Comparison of ENCODE assay signal across 19 cellular contexts in the genomic region with DNA sequence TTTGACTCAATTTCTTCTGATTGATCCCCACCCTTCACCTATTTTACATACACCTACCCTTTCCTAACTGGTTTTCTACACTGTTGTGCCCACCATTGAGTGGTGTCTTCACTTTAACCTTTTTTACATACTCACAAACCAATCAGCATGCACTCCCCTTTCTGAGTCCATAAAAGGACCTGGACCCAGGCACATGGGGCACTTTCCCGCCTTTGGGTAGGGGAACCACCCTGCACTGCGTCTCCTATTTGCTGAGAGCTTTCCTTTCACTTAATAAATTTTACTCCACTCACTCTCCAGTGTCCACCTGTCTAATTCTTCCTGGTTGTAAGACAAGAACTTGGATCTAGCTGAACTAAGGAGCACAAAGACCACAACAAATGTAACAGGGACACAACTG. TPM values are rescaled to one million over a fixed set of nuclear protein-coding genes. Genes with fewer than 3 reads are reported as not detected.
DNase-seq lines count a peak whose midpoint lies in the region; ATAC-seq, FAIRE-seq and TF ChIP-seq lines count a peak whose summit lies in the region.
"Had no signal": no experiment of that assay in that cellular context is flagged by ENCODE, and none has a peak within 500 bp of the region (broad histone marks: within the 10 kb centered on the region; RNA-seq: fewer than 3 reads in every experiment).

No MANE protein-coding gene starts in this region.

- H3K4ac ChIP-seq in H1 (replicated peaks; ENCODE audit: insufficient read length, low read depth, low read length), result no peak overlapping the region

- no peak overlapping the region for H3K23ac ChIP-seq in H1 (ENCODE audit: insufficient read length)

- no peak overlapping the region for H2BK20ac ChIP-seq in H1 (ENCODE audit: low read length)

- no peaks in the 10 kb centered on the region for H3K9me3 ChIP-seq in H1 (ENCODE audit: insufficient read depth in 2 of 2, low read depth in 1 of 2, low read length in 1 of 2)
- H3K9me3 ChIP-seq: BE2C had no signal

- CTCF ChIA-PET in H1 (lab: Charles Lee; ENCODE audit: partially characterized antibody), result interaction anchor here (1.3 kb wide), 1 partner anchor 29 kb away, joined by 3 read pairs; no protein-coding TSS in a partner anchor

- H3K27ac ChIP-seq in H1 (ENCODE audit: low read depth, low read length), result no peak overlapping the region
- H3K27ac ChIP-seq: HL-60 had no signal

- no peak overlapping the region for H2AK5ac ChIP-seq in H1 (ENCODE audit: low read depth, low read length)

- no peak overlapping the region for H4K91ac ChIP-seq in H1 (replicated peaks; ENCODE audit: insufficient read length, low read length)

- no peaks in the 10 kb centered on the region for H3K36me3 ChIP-seq in H1 (ENCODE audit: control insufficient read depth in 2 of 4, insufficient read depth in 4 of 4, low read length in 3 of 4)
- H3K36me3 ChIP-seq: BE2C had no signal

- no peak for TF ChIP-seq RAD21 in H1 (IDR thresholded peaks at IDR 0.05 in 1 of 2, conservative IDR thresholded peaks at IDR 0.05 in 1 of 2; ENCODE audit: low read depth in 2 of 2, low read length in 2 of 2)

- no peak overlapping the region for H2BK5ac ChIP-seq in H1 (ENCODE audit: low read depth, low read length)

- FAIRE-seq in H1 (lab: Jason Lieb, UNC), result no peak
- FAIRE-seq: A204.1 had no signal

- no peak overlapping the region for H2BK12ac ChIP-seq in H1 (ENCODE audit: low read depth, low read length)

- H3K4me1 ChIP-seq in H1 (replicated peaks in 1 of 4; ENCODE audit: control insufficient read depth in 3 of 4, insufficient read depth in 4 of 4, low read length in 3 of 4), result peaks cover 0 to 4% (median 2%) of the 10 kb centered on the region in 4 experiments; a peak in 2 of 7 replicates
- H3K4me1 ChIP-seq: BE2C had no signal

- ATAC-seq in HG03469 (IDR thresholded peaks at IDR 0.05; ENCODE audit: unreplicated experiment), result no peak
- no peak for ATAC-seq in activated CD4-positive, CD25-positive, alpha-beta regulatory T cell treated with anti-CD3 and anti-CD28 coated beads, Interleukin-2, amount 50 U/mL, for 24 hours
- ATAC-seq: GM23338, HCT116 had no signal

- TF ChIP-seq CTCF in H1 (IDR thresholded peaks at IDR 0.05; ENCODE audit: control extremely low read depth in 1 of 3, insufficient read depth in 1 of 3, low read depth in 1 of 3, low read length in 3 of 3), result no peak

- no peak overlapping the region for H4K8ac ChIP-seq in H1 (ENCODE audit: extremely low read depth, insufficient read depth, low read length)

- H4K5ac ChIP-seq in H1 (ENCODE audit: insufficient read length, low read depth, low read length), result no peak overlapping the region

- no peak for TF ChIP-seq POLR2A in H1 (IDR thresholded peaks at IDR 0.05; ENCODE audit: control extremely low read depth in 1 of 2, low read depth in 2 of 2, low read length in 2 of 2)

- no peaks in the 10 kb centered on the region for H3K79me1 ChIP-seq in H1 (ENCODE audit: low read depth, low read length)

- no peak overlapping the region for H3K4me3 ChIP-seq in H1 (ENCODE audit: extremely low read depth in 1 of 4, insufficient read depth in 2 of 4, low read depth in 3 of 4, low read length in 4 of 4)
- H3K4me3 ChIP-seq: GM23338 had no signal

- TF ChIP-seq EP300 in H1 (IDR thresholded peaks at IDR 0.05; ENCODE audit: borderline replicate concordance in 1 of 2, low read depth in 2 of 2, low read length in 2 of 2), result no peak

- no peak overlapping the region for H3K56ac ChIP-seq in H1 (replicated peaks; ENCODE audit: insufficient read length, low read depth, low read length)

- no peak overlapping the region for H3K18ac ChIP-seq in H1 (ENCODE audit: extremely low read depth, low read length)

- no peak overlapping the region for H3K4me2 ChIP-seq in H1 (ENCODE audit: insufficient read depth in 1 of 2, low read depth in 2 of 2, low read length in 2 of 2)
- H3K4me2 ChIP-seq: GM23338 had no signal

- 100% methylated on average over 2 of the region's 2 CpGs; no CpG with 5 or more reads in 1 of the 2 experiments for whole genome bisulfite sequencing in H1 (ENCODE audit: extremely low coverage in 1 of 2, insufficient coverage in 1 of 2, insufficient read length in 1 of 2, insufficient replicate concordance in 2 of 2, low coverage in 1 of 2, low lambda C conversion rate in 2 of 2, missing lambda C conversion rate in 1 of 2), 2 experiments

- H3K23me2 ChIP-seq in H1 (ENCODE audit: low read depth, low read length), result no peaks in the 10 kb centered on the region

- H3K9ac ChIP-seq in H1 (replicated peaks in 1 of 4; ENCODE audit: extremely low read depth in 1 of 4, low read depth in 3 of 4, low read length in 3 of 4), result no peak overlapping the region

- peak; percentile 7 for DNase-seq in NCI-H69 (lab: John Stamatoyannopoulos, UW)
- DNase-seq in H1 (ENCODE audit: low read depth in 1 of 2, low spot score in 2 of 2), result no peak
- DNase-seq in myocyte (ENCODE audit: low read depth), result peak; percentile 9
- no peak for DNase-seq in NCI-H345 (lab: John Stamatoyannopoulos, UW)
- DNase-seq in stimulated activated naive CD4-positive, alpha-beta T cell (lab: John Stamatoyannopoulos, UW), result no peak
- DNase-seq: ACHN; BE2C; C1 segment of cervical spinal cord; CD4-positive, CD25-positive, alpha-beta regulatory T cell; DMS79 treated with DMSO at 0.1 percent for 48 hours; GF-D8; H7; HFFc6 had no signal

- H3K79me2 ChIP-seq in H1 (ENCODE audit: control insufficient read depth in 1 of 2, insufficient read depth in 2 of 2, low read length in 2 of 2), result no peaks in the 10 kb centered on the region

- POLR2A ChIA-PET in H1 (lab: Charles Lee; ENCODE audit: partially characterized antibody), result no interaction called here

- no peaks in the 10 kb centered on the region for H3K27me3 ChIP-seq in H1 (replicated peaks in 1 of 4; ENCODE audit: control insufficient read depth in 3 of 4, extremely low read depth in 1 of 4, insufficient read depth in 3 of 4, low read length in 3 of 4)
- H3K27me3 ChIP-seq: BE2C had no signal

- no peak overlapping the region for H2BK15ac ChIP-seq in H1 (ENCODE audit: low read length)

- no peak overlapping the region for H2BK120ac ChIP-seq in H1 (replicated peaks; ENCODE audit: low read depth, low read length)

- no peaks in the 10 kb centered on the region for H4K20me1 ChIP-seq in H1 (replicated peaks in 1 of 2; ENCODE audit: control insufficient read depth in 1 of 2, insufficient read depth in 2 of 2, low read length in 2 of 2)

- H3K14ac ChIP-seq in H1 (ENCODE audit: insufficient read length), result no peak overlapping the region

- no peak overlapping the region for H2AFZ ChIP-seq in H1 (ENCODE audit: low read length)
- H2AFZ ChIP-seq: GM23338 had no signal

TF ChIP-seq in H1, 55 proteins besides CTCF, POLR2A, EP300 and RAD21:
- TF ChIP-seq, protein P1, sequence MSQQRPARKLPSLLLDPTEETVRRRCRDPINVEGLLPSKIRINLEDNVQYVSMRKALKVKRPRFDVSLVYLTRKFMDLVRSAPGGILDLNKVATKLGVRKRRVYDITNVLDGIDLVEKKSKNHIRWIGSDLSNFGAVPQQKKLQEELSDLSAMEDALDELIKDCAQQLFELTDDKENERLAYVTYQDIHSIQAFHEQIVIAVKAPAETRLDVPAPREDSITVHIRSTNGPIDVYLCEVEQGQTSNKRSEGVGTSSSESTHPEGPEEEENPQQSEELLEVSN (IDR thresholded peaks at IDR 0.05), result peak; percentile 94
- no peak for TF ChIP-seq JUND (IDR thresholded peaks at IDR 0.05; ENCODE audit: low read length)
- peak; percentile 50; the same call in 1 of the 2 replicates for TF ChIP-seq MAX (IDR thresholded peaks at IDR 0.05)
- TF ChIP-seq SRF (IDR thresholded peaks at IDR 0.05; ENCODE audit: low read depth, low read length), result peak; percentile 48; the same call in 1 of the 2 replicates

RNA-seq across cellular contexts. Expression of gene ANKMY2, which starts 33.8 kb away (rescaled TPM):
- total RNA-seq in H1 (2021; fragmentation: NEBNext Ultra II Directional; extraction: Animal tissue kit (Norgen Biotek cat#: 25700)), result 9.3 and 9.6 TPM in 2 replicates
- polyA plus RNA-seq in H1 (2011; rRNA removed), result 3.8 and 5.2 TPM in 2 replicates
- polyA plus RNA-seq in H1 (2011; cell fraction: cytosol; rRNA removed), result 8.8 TPM
- polyA plus RNA-seq in H1 (2011; cell fraction: nucleus; rRNA removed), result 3.3 TPM
- polyA plus RNA-seq in H1 (2012, experiment 1 of 2), result 6.6 to 15.1 TPM (median 9.7 TPM) in 4 replicates
- polyA plus RNA-seq in H1 (2012, experiment 2 of 2), result 0.77 TPM
- 5.9 TPM for polyA plus RNA-seq in H1 (2013, experiment 1 of 2)
- polyA plus RNA-seq in H1 (2013, experiment 2 of 2), result 6.8 TPM
- polyA minus RNA-seq in H1 (2011; rRNA and poly(A)+ RNA removed), result 10.8 and 17.4 TPM in 2 replicates
- polyA minus RNA-seq in H1 (2011; cell fraction: cytosol; rRNA and poly(A)+ RNA removed), result 4.1 TPM
- 7.4 TPM for polyA minus RNA-seq in H1 (2011; cell fraction: nucleus; rRNA and poly(A)+ RNA removed)
- total RNA-seq in myocyte, result 23.4 and 29.2 TPM in 2 replicates
- 15.3 TPM for polyA plus RNA-seq in myocyte (2012)

RNA-seq across cellular contexts. Expression of gene BZW2, which starts 34.3 kb away (rescaled TPM):
- total RNA-seq in H1 (2021; fragmentation: NEBNext Ultra II Directional; extraction: Animal tissue kit (Norgen Biotek cat#: 25700)), result 98.4 and 103 TPM in 2 replicates
- 26.0 and 32.3 TPM in 2 replicates for polyA plus RNA-seq in H1 (2011; rRNA removed)
- 52.7 TPM for polyA plus RNA-seq in H1 (2011; cell fraction: cytosol; rRNA removed)
- 30.7 TPM for polyA plus RNA-seq in H1 (2011; cell fraction: nucleus; rRNA removed)
- polyA plus RNA-seq in H1 (2012, experiment 1 of 2), result 82.8 to 107 TPM (median 92.9 TPM) in 4 replicates
- 19.8 TPM for polyA plus RNA-seq in H1 (2012, experiment 2 of 2)
- 84.6 TPM for polyA plus RNA-seq in H1 (2013, experiment 1 of 2)
- 88.8 TPM for polyA plus RNA-seq in H1 (2013, experiment 2 of 2)
- polyA minus RNA-seq in H1 (2011; rRNA and poly(A)+ RNA removed), result 34.5 and 44.4 TPM in 2 replicates
- 39.7 TPM for polyA minus RNA-seq in H1 (2011; cell fraction: cytosol; rRNA and poly(A)+ RNA removed)
- 31.1 TPM for polyA minus RNA-seq in H1 (2011; cell fraction: nucleus; rRNA and poly(A)+ RNA removed)
- 53.4 and 166 TPM in 2 replicates for total RNA-seq in myocyte
- 36.5 TPM for polyA plus RNA-seq in myocyte (2012)

Comparison
In these comparisons a context has a peak if more than half of its experiments do, and no peak if none do; other contexts are left out.
1. DNase-seq: peak in NCI-H69 (single experiment) and myocyte (single experiment); none in H1 (0 of 2), NCI-H345 (single experiment) and stimulated activated naive CD4-positive, alpha-beta T cell (0 of 6).